ENCODE assay signal across 21 cellular contexts in the genomic region with DNA sequence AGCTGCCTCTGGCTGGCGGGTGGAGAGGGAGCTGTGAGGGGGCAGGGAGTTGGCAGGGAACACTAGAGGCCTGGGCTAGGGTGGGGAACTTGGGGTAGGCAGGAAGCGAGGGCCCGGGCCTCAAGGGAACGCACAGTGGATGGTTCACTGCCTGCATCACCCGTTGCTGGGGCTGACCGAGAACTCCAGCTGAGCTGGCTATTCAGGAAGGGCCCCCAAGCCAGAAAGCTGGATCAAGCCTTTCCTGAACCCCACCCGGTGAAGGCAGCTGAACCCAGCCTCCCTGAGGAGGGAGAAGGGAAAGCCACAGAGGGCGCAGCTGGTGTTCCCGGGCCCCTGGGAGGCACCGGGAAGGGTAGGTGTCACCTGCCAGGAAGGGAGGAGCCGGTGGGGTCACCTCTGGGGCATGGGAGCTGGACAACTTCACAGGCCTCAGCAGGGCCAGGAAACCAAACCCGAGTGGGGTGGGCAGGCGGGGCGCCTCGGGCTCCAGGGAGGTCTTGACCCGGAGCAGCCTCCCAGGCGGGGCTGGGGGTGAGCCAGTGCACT. TPM values are rescaled to one million over a fixed set of nuclear protein-coding genes. Genes with fewer than 3 reads are reported as not detected.
A peak's percentile ranks its signal among the peaks of the same experiment; 100 is the strongest.
DNase-seq lines count a peak whose midpoint lies in the region; ATAC-seq and TF ChIP-seq lines count a peak whose summit lies in the region.
"Had no signal": no experiment of that assay in that cellular context is flagged by ENCODE, and none has a peak within 500 bp of the region (broad histone marks: within the 10 kb centered on the region; RNA-seq: fewer than 3 reads in every experiment).

No MANE protein-coding gene starts in this region.

- ATAC-seq in Right ventricle myocardium inferior, result peak; percentile 4
- peak; percentile 5 for ATAC-seq in esophagus mucosa
- ATAC-seq in lower lobe of right lung, result peak; percentile 5 to 6
- ATAC-seq in upper lobe of right lung, result peak; percentile 5
- ATAC-seq in GM18861 (IDR thresholded peaks at IDR 0.05; ENCODE audit: unreplicated experiment), result no peak
- ATAC-seq: activated T-helper 17 cell treated with anti-CD3 and anti-CD28 coated beads, Interleukin-2, amount 50 U/mL, for 72 hours; WTC11 had no signal

- H3K4me1 ChIP-seq in right atrium auricular region, result peaks cover 0 to 49% of the 10 kb centered on the region in 2 donors
- H3K4me1 ChIP-seq in lower lobe of right lung, result peaks cover 22% of the 10 kb centered on the region
- H3K4me1 ChIP-seq in upper lobe of right lung, result peaks cover 12% of the 10 kb centered on the region

- peak overlapping the region in 1 of 2 donors; percentile 39 for H3K27ac ChIP-seq in right atrium auricular region
- H3K27ac ChIP-seq in lower lobe of right lung, result peak overlapping the region; percentile 41
- H3K27ac ChIP-seq in upper lobe of right lung, result no peak overlapping the region
- H3K27ac ChIP-seq: epithelial cell of prostate, thoracic aorta had no signal

- DNase-seq in Right ventricle myocardium inferior (ENCODE audit: missing footprints) (no peak), right atrium auricular region (ENCODE audit: low spot score) (no peak), lower lobe of right lung (no peak), upper lobe of right lung (no peak), pons (ENCODE audit: low spot score) (no peak), NCI-H1092 treated with DMSO at 0.1 percent for 48 hours (lab: John Stamatoyannopoulos, UW) (no peak)
- DNase-seq: 8988T; activated CD8-positive, alpha-beta memory T cell treated with anti-CD3 and anti-CD28 coated beads for 24 hours; CD4-positive, alpha-beta memory T cell; islet precursor cell; KG1; NCI-H1105 treated with DMSO at 0.1 percent for 48 hours; SW 1271 had no signal

- no peak overlapping the region for H3K4me3 ChIP-seq in right atrium auricular region
- H3K4me3 ChIP-seq in lower lobe of right lung, result no peak overlapping the region
- H3K4me3 ChIP-seq in upper lobe of right lung, result no peak overlapping the region
- H3K4me3 ChIP-seq: thoracic aorta had no signal

- TF ChIP-seq CTCF in right atrium auricular region (IDR thresholded peaks at IDR 0.05) (no peak), lower lobe of right lung (IDR thresholded peaks at IDR 0.05) (no peak), upper lobe of right lung (IDR thresholded peaks at IDR 0.05) (no peak)

- H3K36me3 ChIP-seq in right atrium auricular region (peaks cover 6% of the 10 kb centered on the region), lower lobe of right lung (peaks cover 7% of the 10 kb centered on the region), upper lobe of right lung (no peaks in the 10 kb centered on the region)
- H3K36me3 ChIP-seq: thoracic aorta had no signal

- H3K9me3 ChIP-seq in right atrium auricular region (no peaks in the 10 kb centered on the region), lower lobe of right lung (no peaks in the 10 kb centered on the region), upper lobe of right lung (no peaks in the 10 kb centered on the region)
- H3K9me3 ChIP-seq: thoracic aorta had no signal

- H3K27me3 ChIP-seq in right atrium auricular region (peaks cover 3 to 9% of the 10 kb centered on the region in 2 donors), lower lobe of right lung (ENCODE audit: low read depth) (peaks cover 22% of the 10 kb centered on the region), upper lobe of right lung (peaks cover 16% of the 10 kb centered on the region)

- intact Hi-C loops in Right ventricle myocardium inferior (cut with DNase I), result no loop called here
- intact Hi-C loops in lower lobe of right lung (cut with DNase I), result no loop called here
- intact Hi-C loops in upper lobe of right lung (cut with DNase I), result no loop called here

RNA-seq across cellular contexts. Expression of a gene that starts 13.9 kb away (rescaled TPM):
- total RNA-seq in Right ventricle myocardium inferior (34.0 TPM), right atrium auricular region (10 to 100 TPM; 28.7 to 64.9 TPM), esophagus mucosa (2.0 TPM), lower lobe of right lung (37.0 TPM), upper lobe of right lung (56.9 TPM)
- total RNA-seq: CD4-positive, alpha-beta memory T cell; RPMI7951 had no signal

RNA-seq across cellular contexts. Expression of a gene that starts 27.4 kb away (rescaled TPM):
- total RNA-seq in Right ventricle myocardium inferior (not detected), right atrium auricular region (not detected), esophagus mucosa (not detected), lower lobe of right lung (not detected), upper lobe of right lung (not detected)
- total RNA-seq: activated T-helper 17 cell treated with anti-CD3 and anti-CD28 coated beads, Interleukin-2, amount 50 U/mL, for 72 hours; CD4-positive, alpha-beta memory T cell; progenitor cell of endocrine pancreas; RPMI7951; thoracic aorta; WTC11 had no signal

RNA-seq across cellular contexts. Expression of a gene that starts 28.3 kb away (rescaled TPM):
- not detected for total RNA-seq in Right ventricle myocardium inferior
- 1 to 10 TPM in 1 of 2 donors, under 1 TPM in 1; 0.96 to 1.5 TPM for total RNA-seq in right atrium auricular region
- total RNA-seq in esophagus mucosa, result 0.40 TPM
- 8.9 TPM for total RNA-seq in lower lobe of right lung
- 15.9 TPM for total RNA-seq in upper lobe of right lung
- total RNA-seq: CD4-positive, alpha-beta memory T cell; RPMI7951 had no signal

RNA-seq across cellular contexts. Expression of a gene that starts 46.4 kb away (rescaled TPM):
- total RNA-seq in Right ventricle myocardium inferior (37.1 TPM), right atrium auricular region (100 to 1,000 TPM in 1 of 2 donors, 10 to 100 TPM in 1; 64.4 to 437 TPM), esophagus mucosa (3.3 TPM), lower lobe of right lung (48.0 TPM), upper lobe of right lung (114 TPM)

RNA-seq across cellular contexts. Expression of a gene that starts 59.6 kb away (rescaled TPM):
- total RNA-seq in Right ventricle myocardium inferior, result 19.7 TPM
- 10 to 100 TPM; 53.3 to 68.5 TPM for total RNA-seq in right atrium auricular region
- total RNA-seq in esophagus mucosa, result 53.0 TPM
- 27.0 TPM for total RNA-seq in lower lobe of right lung
- total RNA-seq in upper lobe of right lung, result 32.9 TPM
